In genomic region chr3:42264399-42265058, GRCh38 we compare ENCODE assay signal across 10 cellular contexts. TPM values are rescaled to one million over a fixed set of nuclear protein-coding genes. Genes with fewer than 3 reads are reported as not detected.
DNase-seq lines count a peak whose midpoint lies in the region; ATAC-seq lines count a peak whose summit lies in the region.
"Had no signal": no experiment of that assay in that cellular context is flagged by ENCODE, and none has a peak within 500 bp of the region (broad histone marks: within the 10 kb centered on the region; RNA-seq: fewer than 3 reads in every experiment).

No MANE protein-coding gene starts in this region.

- no peak overlapping the region for H3K27ac ChIP-seq in HUES6 (ENCODE audit: low read depth, low read length)
- H3K27ac ChIP-seq in mesendoderm (ENCODE audit: low read depth, low read length): no peak overlapping the region
- H3K27ac ChIP-seq: VCaP had no signal

- H2AK5ac ChIP-seq in mesendoderm (ENCODE audit: low read length): no peak overlapping the region

- no peak overlapping the region for H3K18ac ChIP-seq in mesendoderm (ENCODE audit: low read length)

- H3K9me3 Mint-ChIP-seq in central memory CD8-positive, alpha-beta T cell: no peaks in the 10 kb centered on the region

- H3K36me3 Mint-ChIP-seq in central memory CD8-positive, alpha-beta T cell (ENCODE audit: insufficient read depth): peaks cover 2% of the 10 kb centered on the region

- no peak overlapping the region for H3K27ac Mint-ChIP-seq in central memory CD8-positive, alpha-beta T cell (ENCODE audit: low read depth)

- peaks cover 100% of the 10 kb centered on the region for H3K27me3 Mint-ChIP-seq in central memory CD8-positive, alpha-beta T cell

- H4K8ac ChIP-seq in mesendoderm (ENCODE audit: low read depth, low read length): no peak overlapping the region

- no peak overlapping the region for H3K56ac ChIP-seq in mesendoderm (ENCODE audit: low read length)

- H3K4me2 ChIP-seq in mesendoderm (ENCODE audit: low read length): no peak overlapping the region

- peaks cover 6% of the 10 kb centered on the region for H3K4me1 Mint-ChIP-seq in central memory CD8-positive, alpha-beta T cell

- H3K4me3 ChIP-seq in HUES6 (ENCODE audit: low read depth, low read length) (peak overlapping the region; percentile 37; the same call in 1 of the 2 replicates), mesendoderm (ENCODE audit: low read length) (no peak overlapping the region)

- WGBS in mesendoderm (ENCODE audit: extremely low coverage, insufficient coverage, low lambda C conversion rate): no CpG with 5 or more reads among the region's 37 CpGs

- H3K79me2 ChIP-seq in mesendoderm (ENCODE audit: control insufficient read depth, insufficient read depth, low read length): no peaks in the 10 kb centered on the region

- no peaks in the 10 kb centered on the region for H3K79me1 ChIP-seq in mesendoderm (ENCODE audit: low read length)

- peak; percentile 29 for DNase-seq in AG08396 (ENCODE audit: low spot score)
- DNase-seq in central memory CD8-positive, alpha-beta T cell (ENCODE audit: low spot score in 2 of 2): no peak
- peak; percentile 77 for DNase-seq in mesendoderm
- DNase-seq in NCI-H2107 (lab: John Stamatoyannopoulos, UW): no peak
- DNase-seq in posterior vena cava (ENCODE audit: low spot score): no peak
- no peak for DNase-seq in OCI-M1 (lab: John Stamatoyannopoulos, UW)
- DNase-seq: foreskin melanocyte had no signal

- no peak overlapping the region for H3K4ac ChIP-seq in mesendoderm (ENCODE audit: low read depth, low read length)

- intact Hi-C loops in posterior vena cava (cut with DNase I): no loop called here

- H4K5ac ChIP-seq in mesendoderm (ENCODE audit: low read length): no peak overlapping the region

- H3K4me1 ChIP-seq in HUES6 (ENCODE audit: control insufficient read depth, insufficient read depth, low read length) (peaks cover 11% of the 10 kb centered on the region; the same call in 1 of the 2 replicates), mesendoderm (ENCODE audit: control insufficient read depth, low read depth, low read length) (no peaks in the 10 kb centered on the region)

- H3K27me3 ChIP-seq in HUES6 (ENCODE audit: control insufficient read depth, insufficient read depth, low read length) (peaks cover 79% of the 10 kb centered on the region), mesendoderm (ENCODE audit: insufficient read depth, low read length, poor library complexity) (peaks cover 19% of the 10 kb centered on the region)

- H2BK120ac ChIP-seq in mesendoderm (ENCODE audit: low read depth, low read length): no peak overlapping the region

- H3K36me3 ChIP-seq in HUES6 (ENCODE audit: control insufficient read depth, insufficient read depth, low read length) (no peaks in the 10 kb centered on the region), mesendoderm (ENCODE audit: control insufficient read depth, insufficient read depth, low read length) (no peaks in the 10 kb centered on the region)

- H3K4me3 Mint-ChIP-seq in central memory CD8-positive, alpha-beta T cell: peak overlapping the region; percentile 33

- no peak overlapping the region for H2BK5ac ChIP-seq in mesendoderm (ENCODE audit: low read length)

- no peaks in the 10 kb centered on the region for H3K9me3 ChIP-seq in HUES6 (ENCODE audit: control insufficient read depth, insufficient read depth, low read depth, low read length)

- H3K9ac ChIP-seq in HUES6 (ENCODE audit: low read length): no peak overlapping the region
- no peak overlapping the region for H3K9ac ChIP-seq in mesendoderm (ENCODE audit: low read length)

- H2BK15ac ChIP-seq in mesendoderm (replicated peaks; ENCODE audit: low read depth): no peak overlapping the region

- no peak for ATAC-seq in central memory CD8-positive, alpha-beta T cell (replicated peaks; ENCODE audit: extremely low read depth, poor library complexity, severe bottlenecking)
- no peak for ATAC-seq in GM18861 (IDR thresholded peaks at IDR 0.05; ENCODE audit: unreplicated experiment)

- no peak overlapping the region for H3K23ac ChIP-seq in mesendoderm (ENCODE audit: low read length)

RNA-seq across cellular contexts. Expression of gene CCK, which starts 1.5 kb away (rescaled TPM):
- 0.86 TPM for polyA plus RNA-seq in mesendoderm (2013, experiment 1 of 2)
- polyA plus RNA-seq in mesendoderm (2013, experiment 2 of 2): 0.64 TPM
- total RNA-seq in posterior vena cava: not detected

Comparison
In these comparisons a context has a peak if more than half of its experiments do, and no peak if none do; other contexts are left out.
1. DNase-seq: peak in AG08396 (single experiment) and mesendoderm (single experiment); none in central memory CD8-positive, alpha-beta T cell (0 of 2), NCI-H2107 (single experiment), posterior vena cava (single experiment) and OCI-M1 (single experiment).